15 cellular contexts compared by ENCODE assay signal in genomic region chr3:140242818-140243276, GRCh38.
A peak's percentile ranks its signal among the peaks of the same experiment; 100 is the strongest.
DNase-seq lines count a peak whose midpoint lies in the region; ATAC-seq and TF ChIP-seq lines count a peak whose summit lies in the region.
"Had no signal": no experiment of that assay in that cellular context is flagged by ENCODE, and none has a peak within 500 bp of the region (broad histone marks: within the 10 kb centered on the region; RNA-seq: fewer than 3 reads in every experiment).

No MANE protein-coding gene starts in this region.

- H3K4me3 Mint-ChIP-seq in activated naive CD8-positive, alpha-beta T cell treated with anti-CD3 and anti-CD28 coated beads for 36 hours: no peak overlapping the region
- H3K4me3 Mint-ChIP-seq: activated T-cell treated with anti-CD3 and anti-CD28 coated beads, Interleukin-2, amount 50 U/mL, for 72 hours had no signal

- H3K36me3 ChIP-seq in MG63 (no peaks in the 10 kb centered on the region), kidney epithelial cell (ENCODE audit: control insufficient read depth, insufficient read depth, low read length) (no peaks in the 10 kb centered on the region)

- H3K27me3 Mint-ChIP-seq in activated naive CD8-positive, alpha-beta T cell treated with anti-CD3 and anti-CD28 coated beads for 36 hours: no peaks in the 10 kb centered on the region

- H3K9me3 ChIP-seq in MG63: no peaks in the 10 kb centered on the region

- H3K4me1 Mint-ChIP-seq in activated naive CD8-positive, alpha-beta T cell treated with anti-CD3 and anti-CD28 coated beads for 36 hours: no peaks in the 10 kb centered on the region

- H3K27ac Mint-ChIP-seq in activated naive CD8-positive, alpha-beta T cell treated with anti-CD3 and anti-CD28 coated beads for 36 hours: no peak overlapping the region
- H3K27ac Mint-ChIP-seq: activated T-cell treated with anti-CD3 and anti-CD28 coated beads, Interleukin-2, amount 50 U/mL, for 72 hours had no signal

- no peaks in the 10 kb centered on the region for H3K9me3 Mint-ChIP-seq in activated naive CD8-positive, alpha-beta T cell treated with anti-CD3 and anti-CD28 coated beads for 36 hours
- H3K9me3 Mint-ChIP-seq: activated T-cell treated with anti-CD3 and anti-CD28 coated beads, Interleukin-2, amount 50 U/mL, for 72 hours had no signal

- no peaks in the 10 kb centered on the region for H3K36me3 Mint-ChIP-seq in activated naive CD8-positive, alpha-beta T cell treated with anti-CD3 and anti-CD28 coated beads for 36 hours

- H3K4me3 ChIP-seq in MG63: no peak overlapping the region
- no peak overlapping the region for H3K4me3 ChIP-seq in kidney epithelial cell (ENCODE audit: low read depth, low read length)

- TF ChIP-seq CTCF in kidney epithelial cell (IDR thresholded peaks at IDR 0.05; ENCODE audit: insufficient read depth, low read length, poor library complexity, severe bottlenecking): no peak

- no peak for ATAC-seq in HG03521 (IDR thresholded peaks at IDR 0.05; ENCODE audit: unreplicated experiment)
- no peak for ATAC-seq in HG03565 (IDR thresholded peaks at IDR 0.05; ENCODE audit: unreplicated experiment)
- ATAC-seq: activated T-cell treated with anti-CD3 and anti-CD28 coated beads, Interleukin-2, amount 50 U/mL, for 72 hours had no signal

- DNase-seq in A172 (ENCODE audit: low spot score) (peak; percentile 58), MG63 (peak; percentile 30), SW480 (ENCODE audit: low spot score) (peak; percentile 42), kidney epithelial cell (ENCODE audit: low read depth) (peak; percentile 77), foreskin melanocyte (no peak)
- no peak for DNase-seq in activated naive CD8-positive, alpha-beta T cell treated with anti-CD3 and anti-CD28 coated beads for 36 hours
- DNase-seq: activated CD4-positive, alpha-beta T cell treated with anti-CD3 and anti-CD28 coated beads for 4 hours; activated T-cell treated with anti-CD3 and anti-CD28 coated beads, Interleukin-2, amount 50 U/mL, for 72 hours; DND-41; MM.1S; stimulated activated CD4-positive, alpha-beta T cell treated with anti-CD3 and anti-CD28 coated beads, Interleukin-4, amount 100 ng/mL, for 4 hours; stimulated activated naive CD4-positive, alpha-beta T cell; T-helper 1 cell had no signal

- H3K27me3 ChIP-seq in MG63 (no peaks in the 10 kb centered on the region), kidney epithelial cell (ENCODE audit: control insufficient read depth, insufficient read depth, low read length) (no peaks in the 10 kb centered on the region)

Comparison
In these comparisons a context has a peak if more than half of its experiments do, and no peak if none do; other contexts are left out.
1. DNase-seq: peak in A172 (single experiment), MG63 (single experiment), SW480 (single experiment) and kidney epithelial cell (single experiment); none in foreskin melanocyte (single experiment) and activated naive CD8-positive, alpha-beta T cell treated with anti-CD3 and anti-CD28 coated beads for 36 hours (single experiment).